ENCODE assay signal across 8 cellular contexts in genomic region chr15:31327674-31328424, GRCh38. TPM values are rescaled to one million over a fixed set of nuclear protein-coding genes. Genes with fewer than 3 reads are reported as not detected.
DNase-seq lines count a peak whose midpoint lies in the region; ATAC-seq and TF ChIP-seq lines count a peak whose summit lies in the region.

No MANE protein-coding gene starts in this region.

- H3K9me3 ChIP-seq in lung (ENCODE audit: control insufficient read depth in 2 of 2, insufficient read depth in 1 of 2, low read length in 1 of 2) = peaks cover 0 to 2% of the 10 kb centered on the region in 2 donors

- DNase-seq in NCI-H2029 (lab: John Stamatoyannopoulos, UW) (peak; percentile 25), NCI-H2029 treated with DMSO at 0.1 percent for 48 hours (lab: John Stamatoyannopoulos, UW) (no peak), NB4 (ENCODE audit: low read depth) (peak; percentile 70), dermis microvascular lymphatic vessel endothelial cell (ENCODE audit: low read depth in 2 of 2) (peak; percentile 30 to 56), lung (ENCODE audit: low spot score) (peak; percentile 77)
- DNase-seq in activated CD4-positive, alpha-beta T cell treated with anti-CD3 and anti-CD28 coated beads for 48 hours = peak; percentile 67
- peak; percentile 72 for DNase-seq in stimulated activated CD8-positive, alpha-beta memory T cell treated with anti-CD3 and anti-CD28 coated beads, Interleukin-12 subunit alpha, Interleukin-12 subunit beta, amount 100 ng/mL, for 4 hours (ENCODE audit: low read depth)

- H3K27ac ChIP-seq in lung (ENCODE audit: low read depth in 1 of 2, low read length in 1 of 2) = peak overlapping the region; percentile 100

- TF ChIP-seq CTCF in NB4 (IDR thresholded peaks at IDR 0.05; ENCODE audit: low read depth, low read length) (no peak), lung (IDR thresholded peaks at IDR 0.05; ENCODE audit: control extremely low read depth, extremely low read depth) (no peak)

- no peak for TF ChIP-seq POLR2A in NB4 (IDR thresholded peaks at IDR 0.05; ENCODE audit: extremely low read depth, insufficient read length)

- ATAC-seq in lung (ENCODE audit: insufficient read depth, low FRiP score) (peak; percentile 13), GM21528 (IDR thresholded peaks at IDR 0.05; ENCODE audit: low FRiP score, unreplicated experiment) (no peak)

- 0% methylated on average over 30 to 107 of the region's 107 CpGs for WGBS in lung, 2 donors

- no peaks in the 10 kb centered on the region for H3K27me3 ChIP-seq in lung (ENCODE audit: control insufficient read depth, insufficient read depth)

- H3K4me3 ChIP-seq in NB4 (ENCODE audit: low read depth, low read length) (peak overlapping the region; percentile 70), lung (peak overlapping the region; percentile 86)

- H3K4me1 ChIP-seq in lung (ENCODE audit: control insufficient read depth in 2 of 2, insufficient read depth in 2 of 2, low read length in 2 of 2) = peaks cover 22 to 28% of the 10 kb centered on the region in 2 donors

- no peaks in the 10 kb centered on the region for H3K36me3 ChIP-seq in lung (ENCODE audit: control insufficient read depth in 2 of 2, insufficient read depth in 2 of 2, low read length in 2 of 2)

RNA-seq across cellular contexts. Expression of gene KLF13, which starts 1.2 kb away (rescaled TPM):
- total RNA-seq in dermis microvascular lymphatic vessel endothelial cell = 21.4 and 33.6 TPM in 2 replicates
- 100 to 1,000 TPM in 1 of 2 donors, 10 to 100 TPM in 1; 38.3 to 157 TPM for total RNA-seq in lung
- polyA plus RNA-seq in lung = 10 to 100 TPM; 47.1 to 63.2 TPM
